8 cellular contexts compared by ENCODE assay signal in the genomic region with DNA sequence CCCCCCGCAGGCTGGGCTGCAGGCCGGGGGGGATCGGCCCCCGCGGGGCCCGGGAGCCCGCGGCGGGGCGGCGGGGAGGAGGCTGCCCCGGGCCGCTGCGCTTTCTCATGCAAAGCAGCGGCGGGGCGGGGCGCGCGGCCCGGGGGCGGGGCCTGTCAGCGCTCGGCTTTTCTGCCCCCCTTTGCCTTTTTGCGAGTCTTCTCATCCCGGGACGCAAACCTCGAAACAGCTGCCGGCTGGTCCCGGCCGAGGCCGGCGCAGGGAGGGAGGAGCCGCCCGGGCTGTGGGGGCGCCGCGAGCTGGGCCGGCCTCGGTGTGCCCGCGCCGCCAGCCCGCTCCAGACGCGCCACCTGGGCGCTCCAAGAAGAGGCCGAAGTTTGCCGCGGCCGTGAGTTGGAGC. TPM values are rescaled to one million over a fixed set of nuclear protein-coding genes. Genes with fewer than 3 reads are reported as not detected.
DNase-seq lines count a peak whose midpoint lies in the region; ATAC-seq, FAIRE-seq and TF ChIP-seq lines count a peak whose summit lies in the region.

A gene with protein sequence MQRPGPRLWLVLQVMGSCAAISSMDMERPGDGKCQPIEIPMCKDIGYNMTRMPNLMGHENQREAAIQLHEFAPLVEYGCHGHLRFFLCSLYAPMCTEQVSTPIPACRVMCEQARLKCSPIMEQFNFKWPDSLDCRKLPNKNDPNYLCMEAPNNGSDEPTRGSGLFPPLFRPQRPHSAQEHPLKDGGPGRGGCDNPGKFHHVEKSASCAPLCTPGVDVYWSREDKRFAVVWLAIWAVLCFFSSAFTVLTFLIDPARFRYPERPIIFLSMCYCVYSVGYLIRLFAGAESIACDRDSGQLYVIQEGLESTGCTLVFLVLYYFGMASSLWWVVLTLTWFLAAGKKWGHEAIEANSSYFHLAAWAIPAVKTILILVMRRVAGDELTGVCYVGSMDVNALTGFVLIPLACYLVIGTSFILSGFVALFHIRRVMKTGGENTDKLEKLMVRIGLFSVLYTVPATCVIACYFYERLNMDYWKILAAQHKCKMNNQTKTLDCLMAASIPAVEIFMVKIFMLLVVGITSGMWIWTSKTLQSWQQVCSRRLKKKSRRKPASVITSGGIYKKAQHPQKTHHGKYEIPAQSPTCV (plus strand): TSS at position 198 of the 400 bp plus-strand sequence. CDS start 479 bp downstream, outside the sequence.

- intact Hi-C loops in adrenal gland (cut with DNase I): no loop called here
- intact Hi-C loops in kidney (cut with DNase I): no loop called here

- H3K4me1 ChIP-seq in HUES6 (ENCODE audit: control insufficient read depth, insufficient read depth, low read length) (peaks cover 63% of the 10 kb centered on the region), adrenal gland (replicated peaks in 1 of 2) (no peaks in the 10 kb centered on the region), kidney (ENCODE audit: control insufficient read depth in 1 of 2, insufficient read depth in 1 of 2, low read depth in 1 of 2, low read length in 2 of 2) (peaks cover 0 to 7% of the 10 kb centered on the region in 2 donors), BE2C (no peaks in the 10 kb centered on the region)

- H3K9me3 ChIP-seq in HUES6 (ENCODE audit: control insufficient read depth, insufficient read depth, low read depth, low read length) (no peaks in the 10 kb centered on the region), adrenal gland (replicated peaks in 1 of 3) (no peaks in the 10 kb centered on the region), kidney (ENCODE audit: control insufficient read depth in 1 of 2, low read length in 2 of 2) (no peaks in the 10 kb centered on the region), BE2C (no peaks in the 10 kb centered on the region)

- H3K27ac ChIP-seq in HUES6 (ENCODE audit: low read depth, low read length) (peak within 1 kb of the TSS; percentile 74; the same call in 1 of the 2 replicates), adrenal gland (peak within 1 kb of the TSS in 1 of 5 donors; percentile 37), kidney (ENCODE audit: low read depth in 2 of 2, low read length in 2 of 2) (no peak within 1 kb of the TSS)

- no peaks in the 10 kb centered on the region for H3K36me3 ChIP-seq in HUES6 (ENCODE audit: control insufficient read depth, insufficient read depth, low read length)
- no peaks in the 10 kb centered on the region for H3K36me3 ChIP-seq in adrenal gland (replicated peaks in 1 of 2)
- no peaks in the 10 kb centered on the region for H3K36me3 ChIP-seq in kidney (ENCODE audit: control insufficient read depth in 1 of 2, insufficient read depth in 2 of 2, low read length in 2 of 2)
- H3K36me3 ChIP-seq in BE2C: no peaks in the 10 kb centered on the region

- 1 to 5% (median 1%) methylated on average over 4 to 51 of the region's 51 CpGs; no CpG with 5 or more reads in 1 of the 4 donors for WGBS in adrenal gland, 4 donors

- TF ChIP-seq POLR2A in adrenal gland (IDR thresholded peaks at IDR 0.05): no peak

- DNase-seq in adrenal gland (peak in 4 of 7 donors; percentile 24 to 32 (median 28)), kidney (peak; percentile 83), BE2C (no peak), NCI-H1048 (lab: John Stamatoyannopoulos, UW) (no peak)
- peak; percentile 46 for DNase-seq in stimulated activated CD8-positive, alpha-beta memory T cell treated with anti-CD3 and anti-CD28 coated beads, Interleukin-4, amount 100 ng/mL, for 48 hours

- peak within 1 kb of the TSS; percentile 76 for H3K9ac ChIP-seq in HUES6 (ENCODE audit: low read length)
- H3K9ac ChIP-seq in kidney (ENCODE audit: low read length in 2 of 2): no peak within 1 kb of the TSS

- H3K27me3 ChIP-seq in HUES6 (ENCODE audit: control insufficient read depth, insufficient read depth, low read length) (peaks cover 95% of the 10 kb centered on the region), adrenal gland (peaks cover 57% of the 10 kb centered on the region), BE2C (peaks cover 87% of the 10 kb centered on the region)

- H3K4me3 ChIP-seq in HUES6 (ENCODE audit: low read depth, low read length) (peak within 1 kb of the TSS; percentile 67), adrenal gland (peak within 1 kb of the TSS in 1 of 4 donors; percentile 35), kidney (ENCODE audit: low read length in 2 of 2) (peak within 1 kb of the TSS in 1 of 2 donors; percentile 39), BE2C (ENCODE audit: low read depth, low read length) (no peak within 1 kb of the TSS)

- ATAC-seq in HG02623 (IDR thresholded peaks at IDR 0.05; ENCODE audit: unreplicated experiment) (no peak), GM19463 (IDR thresholded peaks at IDR 0.05; ENCODE audit: unreplicated experiment) (no peak)

- TF ChIP-seq CTCF in adrenal gland (IDR thresholded peaks at IDR 0.05) (no peak), kidney (IDR thresholded peaks at IDR 0.05; ENCODE audit: borderline replicate concordance, extremely low read depth, insufficient read depth) (no peak), BE2C (IDR thresholded peaks at IDR 0.05; ENCODE audit: low read depth, low read length) (no peak)

- no peak for FAIRE-seq in kidney (lab: Jason Lieb, UNC)

RNA-seq across cellular contexts. Expression of the gene that starts here (rescaled TPM):
- total RNA-seq in adrenal gland (under 1 TPM in 6 of 8 donors, not detected in 2; 0.07 to 0.44 (median 0.15) TPM), kidney (0.57 TPM)
- polyA plus RNA-seq in adrenal gland (under 1 TPM in 2 of 3 donors, not detected in 1; 0.07 to 0.27 TPM), kidney (ENCODE audit: insufficient read depth, low read depth, low replicate concordance) (0.11 TPM)
- polyA plus RNA-seq in BE2C (2012; ENCODE audit: insufficient read depth, insufficient read length, low read depth): not detected

Comparison
In these comparisons a context has a peak if more than half of its experiments do, and no peak if none do; other contexts are left out.
1. Peak in DNase-seq in adrenal gland; RNA of the gene not detected or under 1 TPM.
2. Peak in DNase-seq in kidney; RNA of the gene not detected or under 1 TPM.